ENCODE assay signal across 25 cellular contexts in genomic region chr18:31070206-31070605, GRCh38. TPM values are rescaled to one million over a fixed set of nuclear protein-coding genes. Genes with fewer than 3 reads are reported as not detected.
"Had no signal": no experiment of that assay in that cellular context is flagged by ENCODE, and none has a peak within 500 bp of the region (broad histone marks: within the 10 kb centered on the region; RNA-seq: fewer than 3 reads in every experiment).

No MANE protein-coding gene starts in this region.

- H3K27ac ChIP-seq: heart right ventricle, lower lobe of right lung, sigmoid colon, testis, uterus had no signal

- H3K36me3 Mint-ChIP-seq: activated CD4-positive, alpha-beta memory T cell treated with anti-CD3 and anti-CD28 coated beads for 36 hours; activated naive CD8-positive, alpha-beta T cell treated with anti-CD3 and anti-CD28 coated beads, Interleukin-2, amount 10 ng/mL, durations not matched to agents 7 days and 5 days; natural killer cell; stimulated activated naive B cell treated with anti-CD40 and anti-IgM and Interleukin-4, amounts not matched to agents 10 μg/mL and 1 μg/mL and 100 μg/mL, for 72 hours; T-cell had no signal

- H3K27ac Mint-ChIP-seq: activated CD4-positive, alpha-beta memory T cell treated with anti-CD3 and anti-CD28 coated beads for 36 hours; activated naive CD4-positive, alpha-beta T cell treated with anti-CD3 and anti-CD28 coated beads for 36 hours; activated naive CD8-positive, alpha-beta T cell treated with anti-CD3 and anti-CD28 coated beads, Interleukin-2, amount 10 ng/mL, durations not matched to agents 7 days and 5 days; brain; natural killer cell; progenitor cell of endocrine pancreas; stimulated activated naive B cell treated with anti-CD40 and anti-IgM and Interleukin-4, amounts not matched to agents 10 μg/mL and 1 μg/mL and 100 μg/mL, for 72 hours; T-cell had no signal

- H3K4me3 ChIP-seq: heart right ventricle, lower lobe of right lung, sigmoid colon, testis, uterus had no signal

- H3K4me1 ChIP-seq: heart right ventricle, lower lobe of right lung, testis, uterus had no signal

- H3K36me3 ChIP-seq: sigmoid colon, uterus had no signal

- H3K27me3 ChIP-seq: heart right ventricle, sigmoid colon, testis, uterus had no signal

- H3K9me3 Mint-ChIP-seq: activated naive CD4-positive, alpha-beta T cell treated with anti-CD3 and anti-CD28 coated beads for 36 hours; brain had no signal

- H3K4me1 Mint-ChIP-seq: activated naive CD8-positive, alpha-beta T cell treated with anti-CD3 and anti-CD28 coated beads, Interleukin-2, amount 10 ng/mL, durations not matched to agents 7 days and 5 days; natural killer cell; stimulated activated naive B cell treated with anti-CD40 and anti-IgM and Interleukin-4, amounts not matched to agents 10 μg/mL and 1 μg/mL and 100 μg/mL, for 72 hours; T-cell had no signal

- H3K9me3 ChIP-seq: heart right ventricle, lower lobe of right lung, sigmoid colon, testis, uterus had no signal

- H3K4me3 Mint-ChIP-seq: activated CD4-positive, alpha-beta memory T cell treated with anti-CD3 and anti-CD28 coated beads for 36 hours; activated naive CD4-positive, alpha-beta T cell treated with anti-CD3 and anti-CD28 coated beads for 36 hours; activated naive CD8-positive, alpha-beta T cell treated with anti-CD3 and anti-CD28 coated beads, Interleukin-2, amount 10 ng/mL, durations not matched to agents 7 days and 5 days; brain; natural killer cell; stimulated activated naive B cell treated with anti-CD40 and anti-IgM and Interleukin-4, amounts not matched to agents 10 μg/mL and 1 μg/mL and 100 μg/mL, for 72 hours; T-cell had no signal

- H3K27me3 Mint-ChIP-seq: activated CD4-positive, alpha-beta memory T cell treated with anti-CD3 and anti-CD28 coated beads for 36 hours; brain; progenitor cell of endocrine pancreas; stimulated activated naive B cell treated with anti-CD40 and anti-IgM and Interleukin-4, amounts not matched to agents 10 μg/mL and 1 μg/mL and 100 μg/mL, for 72 hours; T-cell had no signal

- DNase-seq: activated CD4-positive, alpha-beta memory T cell treated with anti-CD3 and anti-CD28 coated beads for 36 hours; activated effector memory CD4-positive, alpha-beta T cell treated with Interleukin-2 at 50 U/mL for 16 hours; activated naive CD4-positive, alpha-beta T cell treated with anti-CD3 and anti-CD28 coated beads for 36 hours; activated naive CD8-positive, alpha-beta T cell treated with anti-CD3 and anti-CD28 coated beads, Interleukin-2, amount 10 ng/mL, durations not matched to agents 7 days and 5 days; activated T-cell treated with anti-CD3 and anti-CD28 coated beads, Interleukin-2, amount 50 U/mL, for 48 hours; amygdala; caudate nucleus; dermis blood vessel endothelial cell; effector CD8-positive, alpha-beta T cell; erythroblast; heart right ventricle; kidney; lower lobe of right lung; midbrain; natural killer cell; retina; sigmoid colon; stimulated activated CD4-positive, alpha-beta T cell treated with anti-CD3 and anti-CD28 coated beads, Interleukin-2, amount 100 ng/mL, for 48 hours; stimulated activated CD8-positive, alpha-beta memory T cell treated with anti-CD3 and anti-CD28 coated beads, Interleukin-4, amount 100 ng/mL, for 48 hours; stimulated activated naive B cell treated with anti-CD40 and anti-IgM and Interleukin-4, amounts not matched to agents 10 μg/mL and 1 μg/mL and 100 μg/mL, for 72 hours; T-cell; testis; uterus had no signal

RNA-seq across cellular contexts. Expression of gene DSC3, which starts 27.7 kb away (rescaled TPM):
- total RNA-seq: activated CD4-positive, alpha-beta memory T cell treated with anti-CD3 and anti-CD28 coated beads for 36 hours; activated naive CD4-positive, alpha-beta T cell treated with anti-CD3 and anti-CD28 coated beads for 36 hours; activated naive CD8-positive, alpha-beta T cell treated with anti-CD3 and anti-CD28 coated beads, Interleukin-2, amount 10 ng/mL, durations not matched to agents 7 days and 5 days; kidney; natural killer cell had no signal

RNA-seq across cellular contexts. Expression of gene DSC2, which starts 32.0 kb away (rescaled TPM):
- total RNA-seq: activated CD4-positive, alpha-beta memory T cell treated with anti-CD3 and anti-CD28 coated beads for 36 hours; activated naive CD8-positive, alpha-beta T cell treated with anti-CD3 and anti-CD28 coated beads, Interleukin-2, amount 10 ng/mL, durations not matched to agents 7 days and 5 days had no signal
